ENCODE assay signal across 36 cellular contexts in genomic region chr1:152367436-152367835, GRCh38. TPM values are rescaled to one million over a fixed set of nuclear protein-coding genes. Genes with fewer than 3 reads are reported as not detected.
"Had no signal": no experiment of that assay in that cellular context is flagged by ENCODE, and none has a peak within 500 bp of the region (broad histone marks: within the 10 kb centered on the region; RNA-seq: fewer than 3 reads in every experiment).

No MANE protein-coding gene starts in this region.

- H3K9me3 ChIP-seq: SJCRH30 had no signal

- H3K4me2 ChIP-seq: PC-9 had no signal

- DNase-seq: activated CD4-positive, alpha-beta T cell treated with anti-CD3 and anti-CD28 coated beads, Interleukin-2, amount 10 ng/mL, durations not matched to agents 24 days and 14 days; activated CD4-positive, alpha-beta T cell treated with anti-CD3 and anti-CD28 coated beads, Interleukin-2, amount 50 U/mL, for 4 hours; activated CD8-positive, alpha-beta T cell treated with anti-CD3 and anti-CD28 coated beads for 36 hours; activated effector memory CD4-positive, alpha-beta T cell treated with anti-CD3 and anti-CD28 coated beads, Interleukin-2, amount 50 U/mL, for 16 hours; activated naive CD4-positive, alpha-beta T cell; activated naive CD4-positive, alpha-beta T cell treated with anti-CD3 and anti-CD28 coated beads, Interleukin-2, amount 50 U/mL, for 16 hours; activated naive CD8-positive, alpha-beta T cell treated with anti-CD3 and anti-CD28 coated beads for 36 hours; activated T-cell treated with anti-CD3 and anti-CD28 coated beads, Interleukin-2, amount 50 U/mL, for 1 hour; activated T-cell treated with anti-CD3 and anti-CD28 coated beads, Interleukin-2, amount 50 U/mL, for 72 hours; amniotic stem cell; aorta; brain microvascular endothelial cell; Karpas-422; KBM-7; MG63; NCI-H1048; NCI-H1105 treated with DMSO at 0.1 percent for 48 hours; NCI-H1436; NCI-H1694; NCI-H2029; NCI-H510A; NCI-H526; NCI-H748 treated with DMSO at 0.1 percent for 48 hours; NK-92 treated with Interleukin-12 subunit alpha and Interleukin-12 subunit beta, amount 100 ng/mL, for 24 hours; PC-9; SHP77; SJCRH30; T1000 had no signal

- H3K36me3 Mint-ChIP-seq: activated naive CD8-positive, alpha-beta T cell treated with anti-CD3 and anti-CD28 coated beads for 36 hours; IgD-negative memory B cell had no signal

- H2AFZ ChIP-seq: PC-9 had no signal

- H3K4me1 ChIP-seq: SJCRH30 had no signal

- FAIRE-seq: RCC 7860 had no signal

- H3K36me3 ChIP-seq: brain microvascular endothelial cell, MG63, SJCRH30 had no signal

- H3K4me3 Mint-ChIP-seq: activated CD4-positive, alpha-beta T cell treated with anti-CD3 and anti-CD28 coated beads, Interleukin-2, amount 10 ng/mL, durations not matched to agents 24 days and 14 days; activated CD8-positive, alpha-beta T cell treated with anti-CD3 and anti-CD28 coated beads for 36 hours; activated naive CD8-positive, alpha-beta T cell treated with anti-CD3 and anti-CD28 coated beads for 36 hours; activated T-cell treated with anti-CD3 and anti-CD28 coated beads, Interleukin-2, amount 50 U/mL, for 72 hours; activated T-helper 17 cell treated with anti-CD3 and anti-CD28 coated beads, Interleukin-2, amount 50 U/mL, for 72 hours; IgD-negative memory B cell had no signal

- H3K27me3 ChIP-seq: brain microvascular endothelial cell, MG63, SJCRH30 had no signal

- H3K27ac Mint-ChIP-seq: activated CD4-positive, alpha-beta T cell treated with anti-CD3 and anti-CD28 coated beads, Interleukin-2, amount 10 ng/mL, durations not matched to agents 24 days and 14 days; activated CD8-positive, alpha-beta T cell treated with anti-CD3 and anti-CD28 coated beads for 36 hours; activated naive CD8-positive, alpha-beta T cell treated with anti-CD3 and anti-CD28 coated beads for 36 hours; activated T-cell treated with anti-CD3 and anti-CD28 coated beads, Interleukin-2, amount 50 U/mL, for 72 hours; activated T-helper 17 cell treated with anti-CD3 and anti-CD28 coated beads, Interleukin-2, amount 50 U/mL, for 72 hours; IgD-negative memory B cell had no signal

- H3K27ac ChIP-seq: brain microvascular endothelial cell, PC-9, SJCRH30, SK-N-MC had no signal

- H3K4me3 ChIP-seq: MG63, PC-9, SJCRH30, SK-N-MC had no signal

- H3K4me1 Mint-ChIP-seq: activated CD4-positive, alpha-beta T cell treated with anti-CD3 and anti-CD28 coated beads, Interleukin-2, amount 10 ng/mL, durations not matched to agents 24 days and 14 days; activated naive CD8-positive, alpha-beta T cell treated with anti-CD3 and anti-CD28 coated beads for 36 hours; activated T-helper 17 cell treated with anti-CD3 and anti-CD28 coated beads, Interleukin-2, amount 50 U/mL, for 72 hours; IgD-negative memory B cell had no signal

RNA-seq across cellular contexts. Expression of gene FLG2, which starts 7.6 kb away (rescaled TPM):
- total RNA-seq: activated CD4-positive, alpha-beta T cell treated with anti-CD3 and anti-CD28 coated beads, Interleukin-2, amount 10 ng/mL, durations not matched to agents 24 days and 14 days; activated CD8-positive, alpha-beta memory T cell treated with anti-CD3 and anti-CD28 coated beads for 36 hours; activated CD8-positive, alpha-beta T cell treated with anti-CD3 and anti-CD28 coated beads for 36 hours; activated naive CD8-positive, alpha-beta T cell treated with anti-CD3 and anti-CD28 coated beads for 36 hours; activated T-cell treated with anti-CD3 and anti-CD28 coated beads, Interleukin-2, amount 50 U/mL, for 72 hours; activated T-helper 17 cell treated with anti-CD3 and anti-CD28 coated beads, Interleukin-2, amount 50 U/mL, for 72 hours; aorta; OCI-LY7; PC-9; SJCRH30; T-helper 1 cell treated with Interleukin-12 subunit alpha and Interleukin-12 subunit beta and Interleukin-4 antibody, amounts not matched to agents 30 ng/mL and 1 ng/mL, for 36 hours; T-helper 2 cell treated with Interferon-gamma antibody and Interleukin-4, amounts not matched to agents 100 ng/mL and 5 ng/mL, for 36 hours had no signal
- polyA plus RNA-seq: aorta, IgD-negative memory B cell had no signal

RNA-seq across cellular contexts. Expression of gene FLG, which starts 42.4 kb away (rescaled TPM):
- total RNA-seq: activated CD4-positive, alpha-beta T cell treated with anti-CD3 and anti-CD28 coated beads, Interleukin-2, amount 10 ng/mL, durations not matched to agents 24 days and 14 days; activated CD8-positive, alpha-beta memory T cell treated with anti-CD3 and anti-CD28 coated beads for 36 hours; activated CD8-positive, alpha-beta T cell treated with anti-CD3 and anti-CD28 coated beads for 36 hours; activated naive CD8-positive, alpha-beta T cell treated with anti-CD3 and anti-CD28 coated beads for 36 hours; activated T-cell treated with anti-CD3 and anti-CD28 coated beads, Interleukin-2, amount 50 U/mL, for 72 hours; activated T-helper 17 cell treated with anti-CD3 and anti-CD28 coated beads, Interleukin-2, amount 50 U/mL, for 72 hours; OCI-LY7; PC-9; T-helper 1 cell treated with Interleukin-12 subunit alpha and Interleukin-12 subunit beta and Interleukin-4 antibody, amounts not matched to agents 30 ng/mL and 1 ng/mL, for 36 hours; T-helper 2 cell treated with Interferon-gamma antibody and Interleukin-4, amounts not matched to agents 100 ng/mL and 5 ng/mL, for 36 hours had no signal
- polyA plus RNA-seq: IgD-negative memory B cell had no signal

RNA-seq across cellular contexts. Expression of gene CRNN, which starts 46.6 kb away (rescaled TPM):
- total RNA-seq: activated CD4-positive, alpha-beta T cell treated with anti-CD3 and anti-CD28 coated beads, Interleukin-2, amount 10 ng/mL, durations not matched to agents 24 days and 14 days; activated CD8-positive, alpha-beta memory T cell treated with anti-CD3 and anti-CD28 coated beads for 36 hours; activated CD8-positive, alpha-beta T cell treated with anti-CD3 and anti-CD28 coated beads for 36 hours; activated naive CD8-positive, alpha-beta T cell treated with anti-CD3 and anti-CD28 coated beads for 36 hours; activated T-cell treated with anti-CD3 and anti-CD28 coated beads, Interleukin-2, amount 50 U/mL, for 72 hours; activated T-helper 17 cell treated with anti-CD3 and anti-CD28 coated beads, Interleukin-2, amount 50 U/mL, for 72 hours; aorta; OCI-LY7; PC-9; SJCRH30; T-helper 1 cell treated with Interleukin-12 subunit alpha and Interleukin-12 subunit beta and Interleukin-4 antibody, amounts not matched to agents 30 ng/mL and 1 ng/mL, for 36 hours; T-helper 2 cell treated with Interferon-gamma antibody and Interleukin-4, amounts not matched to agents 100 ng/mL and 5 ng/mL, for 36 hours had no signal
- polyA plus RNA-seq: IgD-negative memory B cell had no signal
